26 cellular contexts compared by ENCODE assay signal in genomic region chr7:18231854-18232253, GRCh38.
"Had no signal": no experiment of that assay in that cellular context is flagged by ENCODE, and none has a peak within 500 bp of the region (broad histone marks: within the 10 kb centered on the region; RNA-seq: fewer than 3 reads in every experiment).

No MANE protein-coding gene starts in this region.

- H3K27me3 ChIP-seq: neutrophil, stomach, thyroid gland, tibial nerve, upper lobe of left lung, vagina had no signal

- H3K27ac ChIP-seq: neutrophil, parathyroid adenoma, psoas muscle, skin epidermis, stomach, thoracic aorta, thyroid gland, tibial nerve, upper lobe of left lung, vagina had no signal

- H3K9me3 ChIP-seq: neutrophil, psoas muscle, stomach, thoracic aorta, thyroid gland, tibial nerve, upper lobe of left lung, vagina had no signal

- H3K4me2 ChIP-seq: smooth muscle cell had no signal

- H3K79me2 ChIP-seq: parathyroid adenoma had no signal

- H3K4me1 ChIP-seq: parathyroid adenoma, psoas muscle, stomach, thyroid gland, tibial nerve, upper lobe of left lung had no signal

- FAIRE-seq: urothelium cell line had no signal

- H3K9ac ChIP-seq: parathyroid adenoma had no signal

- ATAC-seq: naive thymus-derived CD8-positive, alpha-beta T cell; natural killer cell treated with Interleukin-12 subunit alpha and Interleukin-12 subunit beta and Interleukin-15 and Interleukin-18, amount 100 ng/mL, for 72 hours; psoas muscle; right cardiac atrium; sciatic nerve; stimulated activated naive B cell treated with anti-CD40 and anti-IgM and Interleukin-4, amounts not matched to agents 10 μg/mL and 1 μg/mL and 100 μg/mL, for 72 hours had no signal

- H3K4me3 ChIP-seq: psoas muscle, skin epidermis, smooth muscle cell, stomach, thoracic aorta, thyroid gland, tibial nerve, upper lobe of left lung, vagina had no signal

- DNase-seq: naive thymus-derived CD8-positive, alpha-beta T cell; nephron progenitor cell; nucleus accumbens; posterior cingulate gyrus; psoas muscle; right cardiac atrium; stimulated activated CD4-positive, alpha-beta T cell treated with anti-CD3 and anti-CD28 coated beads, Interleukin-15, amount 100 ng/mL, for 24 hours; stimulated activated CD4-positive, alpha-beta T cell treated with anti-CD3 and anti-CD28 coated beads, Interleukin-2, amount 100 ng/mL, for 24 hours; stimulated activated CD4-positive, alpha-beta T cell treated with anti-CD3 and anti-CD28 coated beads, Interleukin-2, amount 100 ng/mL, for 48 hours; stimulated activated CD4-positive, alpha-beta T cell treated with anti-CD3 and anti-CD28 coated beads, Interleukin-4, amount 100 ng/mL, for 24 hours; stimulated activated naive B cell treated with anti-CD40 and anti-IgM and Interleukin-4, amounts not matched to agents 10 μg/mL and 1 μg/mL and 100 μg/mL, for 72 hours; stimulated activated naive CD4-positive, alpha-beta T cell treated with Interleukin-2 at 50 U/mL for 16 hours; stomach; thyroid gland; trophoblast cell; upper lobe of left lung had no signal

- H2AFZ ChIP-seq: parathyroid adenoma had no signal

- H3K36me3 ChIP-seq: neutrophil, stomach, thoracic aorta, thyroid gland, tibial nerve, upper lobe of left lung, vagina had no signal
